Comparison of ENCODE assay signal across 1 cellular context in the genomic region with DNA sequence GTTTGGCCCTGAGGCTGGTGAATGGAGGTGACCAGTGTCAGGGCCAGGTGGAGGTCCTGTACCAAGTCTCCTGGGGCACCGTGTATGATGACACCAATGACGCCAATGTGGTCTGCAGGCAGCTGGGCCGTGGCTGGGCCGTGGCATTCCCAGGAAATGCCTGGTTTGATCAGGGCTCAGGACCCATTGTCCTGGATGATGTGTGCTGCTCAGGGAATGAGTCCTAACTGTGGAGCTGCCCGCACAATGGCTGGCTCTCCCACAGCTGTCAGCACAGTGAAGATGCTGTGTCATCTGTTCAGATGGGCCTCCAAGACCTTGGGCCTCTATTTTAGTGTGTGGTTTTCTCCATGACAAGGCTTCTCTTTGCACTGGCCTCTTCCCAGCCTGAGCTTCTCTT.
TF ChIP-seq lines count a peak whose summit lies in the region.

No MANE protein-coding gene starts in this region.

TF ChIP-seq in H1, 55 proteins besides CTCF, POLR2A, EP300 and RAD21 (continued from another document):
- TF ChIP-seq, protein P1, sequence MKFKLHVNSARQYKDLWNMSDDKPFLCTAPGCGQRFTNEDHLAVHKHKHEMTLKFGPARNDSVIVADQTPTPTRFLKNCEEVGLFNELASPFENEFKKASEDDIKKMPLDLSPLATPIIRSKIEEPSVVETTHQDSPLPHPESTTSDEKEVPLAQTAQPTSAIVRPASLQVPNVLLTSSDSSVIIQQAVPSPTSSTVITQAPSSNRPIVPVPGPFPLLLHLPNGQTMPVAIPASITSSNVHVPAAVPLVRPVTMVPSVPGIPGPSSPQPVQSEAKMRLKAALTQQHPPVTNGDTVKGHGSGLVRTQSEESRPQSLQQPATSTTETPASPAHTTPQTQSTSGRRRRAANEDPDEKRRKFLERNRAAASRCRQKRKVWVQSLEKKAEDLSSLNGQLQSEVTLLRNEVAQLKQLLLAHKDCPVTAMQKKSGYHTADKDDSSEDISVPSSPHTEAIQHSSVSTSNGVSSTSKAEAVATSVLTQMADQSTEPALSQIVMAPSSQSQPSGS (IDR thresholded peaks at IDR 0.05; ENCODE audit: low read length), result no peak
TF ChIP-seq in H1: peak in this region for 0.
